ENCODE assay signal across 10 cellular contexts in genomic region chr12:42130670-42131402, GRCh38. TPM values are rescaled to one million over a fixed set of nuclear protein-coding genes. Genes with fewer than 3 reads are reported as not detected.
DNase-seq lines count a peak whose midpoint lies in the region; ATAC-seq and TF ChIP-seq lines count a peak whose summit lies in the region.
"Had no signal": no experiment of that assay in that cellular context is flagged by ENCODE, and none has a peak within 500 bp of the region (broad histone marks: within the 10 kb centered on the region; RNA-seq: fewer than 3 reads in every experiment).

No MANE protein-coding gene starts in this region.

- TF ChIP-seq CTCF in astrocyte of the cerebellum (IDR thresholded peaks at IDR 0.05; ENCODE audit: low read depth, low read length, missing control alignments), result no peak
- no peak for TF ChIP-seq CTCF in upper lobe of right lung (IDR thresholded peaks at IDR 0.05)

- H3K4me1 Mint-ChIP-seq in activated T-cell treated with anti-CD3 and anti-CD28 coated beads, Interleukin-2, amount 50 U/mL, for 4 hours (ENCODE audit: low read depth), result peaks cover 39% of the 10 kb centered on the region

- no peaks in the 10 kb centered on the region for H3K36me3 ChIP-seq in upper lobe of right lung

- H3K4me1 ChIP-seq in upper lobe of right lung, result no peaks in the 10 kb centered on the region

- DNase-seq in activated T-cell treated with anti-CD3 and anti-CD28 coated beads, Interleukin-2, amount 50 U/mL, for 4 hours, result no peak
- no peak for DNase-seq in activated T-cell treated with anti-CD3 and anti-CD28 coated beads, Interleukin-2, amount 50 U/mL, for 1 hour
- no peak for DNase-seq in astrocyte of the cerebellum (ENCODE audit: low read depth)
- DNase-seq in iris pigment epithelial cell (ENCODE audit: low read depth), result peak; percentile 77
- DNase-seq in upper lobe of right lung, result no peak
- no peak for DNase-seq in NCI-H1436 treated with DMSO at 0.1 percent for 48 hours (lab: John Stamatoyannopoulos, UW)
- DNase-seq: activated gamma-delta T cell treated with Interleukin-2 at 50 U/mL for 16 hours, NCI-H2171 had no signal

- no peak overlapping the region for H3K4me3 Mint-ChIP-seq in activated T-cell treated with anti-CD3 and anti-CD28 coated beads, Interleukin-2, amount 50 U/mL, for 4 hours

- H3K4me3 ChIP-seq in astrocyte of the cerebellum (ENCODE audit: low read depth, low read length) (peak overlapping the region; percentile 14), upper lobe of right lung (no peak overlapping the region)

- no peaks in the 10 kb centered on the region for H3K9me3 ChIP-seq in upper lobe of right lung

- H3K9me3 Mint-ChIP-seq in activated T-cell treated with anti-CD3 and anti-CD28 coated beads, Interleukin-2, amount 50 U/mL, for 4 hours, result no peaks in the 10 kb centered on the region

- H3K36me3 Mint-ChIP-seq in activated T-cell treated with anti-CD3 and anti-CD28 coated beads, Interleukin-2, amount 50 U/mL, for 4 hours (ENCODE audit: insufficient read depth), result peaks cover 7% of the 10 kb centered on the region

- no peak overlapping the region for H3K27ac ChIP-seq in upper lobe of right lung

- in situ Hi-C loops in astrocyte of the cerebellum (cut with HindIII; ENCODE audit: low sequenced_read_pairs), result loop anchor here (25.0 kb wide), 1 partner anchor 1156 kb away; no protein-coding TSS in a partner anchor

- peak; percentile 61 to 65 for ATAC-seq in activated T-cell treated with anti-CD3 and anti-CD28 coated beads, Interleukin-2, amount 50 U/mL, for 4 hours
- ATAC-seq in upper lobe of right lung (peak; percentile 80), GM18511 (IDR thresholded peaks at IDR 0.05; ENCODE audit: unreplicated experiment) (no peak), GM18907 (IDR thresholded peaks at IDR 0.05; ENCODE audit: unreplicated experiment) (no peak)

- intact Hi-C loops in upper lobe of right lung (cut with DNase I), result loop anchor here (10.0 kb wide), 1 partner anchor 204 kb away; no protein-coding TSS in a partner anchor

- no peaks in the 10 kb centered on the region for H3K27me3 Mint-ChIP-seq in activated T-cell treated with anti-CD3 and anti-CD28 coated beads, Interleukin-2, amount 50 U/mL, for 4 hours (ENCODE audit: low read depth)

- H3K27me3 ChIP-seq in upper lobe of right lung, result no peaks in the 10 kb centered on the region

RNA-seq across cellular contexts. Expression of gene GXYLT1, which starts 13.8 kb away (rescaled TPM):
- 1 to 10 TPM; 7.3 to 8.7 (median 8.0) TPM for total RNA-seq in activated T-cell treated with anti-CD3 and anti-CD28 coated beads, Interleukin-2, amount 50 U/mL, for 4 hours
- 15.7 TPM for total RNA-seq in upper lobe of right lung

Comparison
In these comparisons a context has a peak if more than half of its experiments do, and no peak if none do; other contexts are left out.
1. ATAC-seq: peak in activated T-cell treated with anti-CD3 and anti-CD28 coated beads, Interleukin-2, amount 50 U/mL, for 4 hours (2 of 2) and upper lobe of right lung (single experiment); none in GM18511 (single experiment) and GM18907 (single experiment).